In the genomic region with DNA sequence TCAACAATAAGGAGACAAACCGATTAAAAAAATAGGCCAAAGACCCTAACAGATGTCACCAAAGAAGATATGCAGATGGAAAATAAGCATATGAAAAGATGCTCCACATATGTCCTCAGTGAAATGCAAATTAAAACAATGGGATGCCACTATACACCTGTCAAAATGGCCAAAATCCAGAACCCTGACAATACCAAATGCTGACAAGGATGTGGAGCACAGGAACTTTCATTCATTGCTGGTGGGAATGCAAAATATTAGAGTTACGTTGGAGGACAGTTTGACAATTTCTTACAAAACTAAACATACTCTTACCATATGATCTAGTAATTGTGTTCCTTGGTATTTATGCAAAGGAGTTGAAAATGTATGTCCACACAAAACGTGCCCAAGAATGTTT, we compare ENCODE assay signal across 16 cellular contexts.
"Had no signal": no experiment of that assay in that cellular context is flagged by ENCODE, and none has a peak within 500 bp of the region (broad histone marks: within the 10 kb centered on the region; RNA-seq: fewer than 3 reads in every experiment).

No MANE protein-coding gene starts in this region.

- H3K9me3 ChIP-seq: esophagus muscularis mucosa, pancreas, testis had no signal

- H3K27ac Mint-ChIP-seq: neural progenitor cell; stimulated activated naive CD8-positive, alpha-beta T cell treated with anti-CD3 and anti-CD28 coated beads, Interleukin-15, Interleukin-2, amounts not matched to agents 100 ng/mL and 50 ng/mL, for 24 hours; T-helper 2 cell treated with Interferon-gamma antibody and Interleukin-4, amounts not matched to agents 5 μg/mL and 100 μg/mL, for 36 hours had no signal

- DNase-seq: activated CD4-positive, alpha-beta T cell treated with anti-CD3 and anti-CD28 coated beads for 1 hour; activated CD8-positive, alpha-beta memory T cell treated with anti-CD3 and anti-CD28 coated beads for 24 hours; activated gamma-delta T cell; activated naive CD8-positive, alpha-beta T cell treated with anti-CD3 and anti-CD28 coated beads for 36 hours; aorta; dorsolateral prefrontal cortex; mammary epithelial cell; stimulated activated CD4-positive, alpha-beta T cell treated with anti-CD3 and anti-CD28 coated beads, Interleukin-4, amount 100 ng/mL, for 24 hours; testis had no signal

- H3K27ac ChIP-seq: dorsolateral prefrontal cortex, esophagus muscularis mucosa, neural progenitor cell, testis had no signal

- ATAC-seq: pancreas had no signal

- H3K9me3 Mint-ChIP-seq: stimulated activated naive CD8-positive, alpha-beta T cell treated with anti-CD3 and anti-CD28 coated beads, Interleukin-15, Interleukin-2, amounts not matched to agents 100 ng/mL and 50 ng/mL, for 24 hours had no signal

- H3K27me3 ChIP-seq: dorsolateral prefrontal cortex, esophagus muscularis mucosa, pancreas, testis had no signal

- H3K36me3 ChIP-seq: neural progenitor cell, pancreas had no signal

- H3K9ac ChIP-seq: neural progenitor cell had no signal

- FAIRE-seq: bronchial epithelial cell, pancreas, urothelium cell line had no signal

- H3K27me3 Mint-ChIP-seq: activated naive CD8-positive, alpha-beta T cell treated with anti-CD3 and anti-CD28 coated beads for 36 hours; stimulated activated naive CD8-positive, alpha-beta T cell treated with anti-CD3 and anti-CD28 coated beads, Interleukin-15, Interleukin-2, amounts not matched to agents 100 ng/mL and 50 ng/mL, for 24 hours had no signal

- H2AFZ ChIP-seq: neural progenitor cell had no signal
